In the genomic region with DNA sequence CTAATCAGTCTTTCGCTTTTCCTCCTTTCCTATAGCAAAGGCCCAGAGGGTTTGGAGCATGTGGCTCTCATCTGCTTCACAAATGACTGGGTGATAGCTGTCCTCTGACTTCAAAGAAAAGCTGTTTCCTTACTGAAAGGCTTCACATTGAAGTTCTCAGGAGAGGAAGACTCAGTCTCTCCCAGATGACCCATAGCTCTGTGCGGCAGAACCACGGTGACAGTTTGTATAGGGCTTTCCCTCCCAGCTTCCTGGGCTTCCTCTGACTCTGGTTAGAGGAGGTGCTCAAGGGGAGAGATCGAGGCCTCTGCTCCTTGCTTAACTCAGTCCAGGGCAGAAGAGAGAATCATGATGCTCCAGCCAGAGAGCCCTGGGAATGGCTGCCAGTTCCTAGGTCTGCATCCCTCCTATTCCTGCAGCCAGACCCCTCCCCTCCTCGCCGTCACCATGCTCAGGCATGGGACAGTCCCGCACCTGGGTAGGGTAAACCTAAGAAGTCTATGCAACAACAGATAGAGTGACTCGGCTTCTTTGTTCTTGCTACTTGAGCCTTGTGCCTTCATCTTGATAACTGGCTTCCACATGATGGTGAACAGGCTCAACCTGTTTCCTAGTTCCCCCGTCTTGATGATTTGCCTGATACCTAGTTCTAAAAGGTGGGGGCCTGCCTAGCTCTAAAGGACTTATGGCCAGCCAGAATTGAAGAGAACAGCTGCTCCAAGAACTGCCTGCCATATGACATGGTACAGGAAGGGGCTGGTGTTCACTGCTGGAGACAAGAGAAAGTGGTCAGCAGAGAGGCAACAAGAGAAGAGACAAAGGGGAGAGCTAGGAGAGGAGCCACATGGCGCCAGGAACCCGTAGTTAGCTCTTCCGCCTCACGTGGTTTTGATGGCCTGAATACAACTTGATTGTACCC, we compare ENCODE assay signal across 16 cellular contexts.
"Had no signal": no experiment of that assay in that cellular context is flagged by ENCODE, and none has a peak within 500 bp of the region (broad histone marks: within the 10 kb centered on the region; RNA-seq: fewer than 3 reads in every experiment).

No MANE protein-coding gene starts in this region.

- H3K4me3 ChIP-seq: esophagus squamous epithelium, heart left ventricle, left lung, sigmoid colon, upper lobe of right lung had no signal

- DNase-seq: activated CD4-positive, alpha-beta T cell treated with anti-CD3 and anti-CD28 coated beads, Interleukin-2, amount 10 ng/mL, durations not matched to agents 7 days and 5 days; activated CD4-positive, CD25-positive, alpha-beta regulatory T cell; activated effector memory CD4-positive, alpha-beta T cell treated with Interleukin-2 at 50 U/mL for 16 hours; brain microvascular endothelial cell; cerebellar nuclear complex; effector memory CD8-positive, alpha-beta T cell; esophagus squamous epithelium; foreskin keratinocyte; heart left ventricle; left lung; sigmoid colon; stimulated activated CD4-positive, alpha-beta T cell treated with anti-CD3 and anti-CD28 coated beads, Interleukin-2, amount 100 ng/mL, for 24 hours; stimulated activated naive B cell treated with anti-CD40 and anti-IgM and Interleukin-4, amounts not matched to agents 10 μg/mL and 1 μg/mL and 100 μg/mL, for 72 hours; T-helper 17 cell; upper lobe of right lung had no signal

- H3K36me3 ChIP-seq: brain microvascular endothelial cell, esophagus squamous epithelium, heart left ventricle, left lung, sigmoid colon, upper lobe of right lung had no signal

- H3K4me1 ChIP-seq: esophagus squamous epithelium, foreskin keratinocyte, left lung, sigmoid colon, upper lobe of right lung had no signal

- H3K9me3 ChIP-seq: esophagus squamous epithelium, heart left ventricle, left lung, sigmoid colon, upper lobe of right lung had no signal

- H3K27ac ChIP-seq: brain microvascular endothelial cell, esophagus squamous epithelium, foreskin keratinocyte, heart left ventricle, left lung, sigmoid colon, upper lobe of right lung had no signal

- FAIRE-seq: islet of Langerhans had no signal

- H3K27me3 ChIP-seq: brain microvascular endothelial cell, esophagus squamous epithelium, heart left ventricle, left lung, sigmoid colon, upper lobe of right lung had no signal
